ENCODE assay signal across 15 cellular contexts in the genomic region with DNA sequence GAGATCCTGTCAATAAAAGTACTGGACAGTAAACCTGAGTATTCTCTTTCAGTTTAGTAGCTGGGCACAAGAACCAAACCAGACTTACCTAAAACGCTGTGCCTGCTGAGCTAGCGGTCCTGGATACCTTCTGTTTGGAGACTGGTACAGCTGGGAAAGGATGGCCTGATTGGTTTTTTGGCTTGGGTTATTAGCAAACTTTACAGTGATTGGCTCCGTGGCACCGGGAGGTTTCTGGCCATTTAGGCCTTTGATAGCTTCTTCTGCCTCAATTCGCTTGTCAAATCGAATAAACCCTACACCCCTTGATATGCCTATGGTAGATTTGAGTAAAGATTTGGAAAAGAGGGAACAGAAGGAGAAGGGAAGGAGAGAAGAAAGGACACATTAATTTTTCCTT.
DNase-seq lines count a peak whose midpoint lies in the region; ATAC-seq and TF ChIP-seq lines count a peak whose summit lies in the region.
"Had no signal": no experiment of that assay in that cellular context is flagged by ENCODE, and none has a peak within 500 bp of the region (broad histone marks: within the 10 kb centered on the region; RNA-seq: fewer than 3 reads in every experiment).

No MANE protein-coding gene starts in this region.

- no peaks in the 10 kb centered on the region for H3K36me3 Mint-ChIP-seq in glutamatergic neuron (ENCODE audit: unreplicated experiment)
- H3K36me3 Mint-ChIP-seq: CD4-positive, alpha-beta memory T cell had no signal

- H3K36me3 ChIP-seq in SJCRH30 = peaks cover 15% of the 10 kb centered on the region
- H3K36me3 ChIP-seq: HAP-1 had no signal

- ATAC-seq in GM21786 (IDR thresholded peaks at IDR 0.05; ENCODE audit: unreplicated experiment) (no peak), HG03095 (IDR thresholded peaks at IDR 0.05; ENCODE audit: unreplicated experiment) (no peak), HG03378 (IDR thresholded peaks at IDR 0.05; ENCODE audit: unreplicated experiment) (no peak)

- H3K27ac Mint-ChIP-seq in glutamatergic neuron (ENCODE audit: unreplicated experiment) = peak overlapping the region; percentile 46
- H3K27ac Mint-ChIP-seq: CD4-positive, alpha-beta memory T cell; HFFc6 had no signal

- H3K27me3 ChIP-seq in SJCRH30 = no peaks in the 10 kb centered on the region

- H3K4me1 ChIP-seq in SJCRH30 = peaks cover 33% of the 10 kb centered on the region
- H3K4me1 ChIP-seq: HAP-1 had no signal

- TF ChIP-seq CTCF in glutamatergic neuron (IDR thresholded peaks at IDR 0.05; ENCODE audit: partially characterized antibody, unreplicated experiment) = no peak

- peaks cover 22% of the 10 kb centered on the region for H3K4me1 Mint-ChIP-seq in glutamatergic neuron (ENCODE audit: low read depth, unreplicated experiment)
- H3K4me1 Mint-ChIP-seq: CD4-positive, alpha-beta memory T cell had no signal

- no peak overlapping the region for H3K4me3 Mint-ChIP-seq in glutamatergic neuron (ENCODE audit: unreplicated experiment)
- H3K4me3 Mint-ChIP-seq: CD4-positive, alpha-beta memory T cell; HFFc6 had no signal

- DNase-seq in SJCRH30 (no peak), cerebellar cortex (ENCODE audit: low spot score) (peak; percentile 98), glutamatergic neuron (no peak)
- DNase-seq: Calu3; CD4-positive, alpha-beta memory T cell; COR-L47; DMS53; DMS79 treated with DMSO at 0.1 percent for 48 hours; GOT3; HFFc6 had no signal

- peaks cover 7% of the 10 kb centered on the region for H3K27me3 Mint-ChIP-seq in glutamatergic neuron (ENCODE audit: unreplicated experiment)
- H3K27me3 Mint-ChIP-seq: CD4-positive, alpha-beta memory T cell had no signal

- H3K9me3 ChIP-seq in SJCRH30 (replicated peaks) = no peaks in the 10 kb centered on the region
- H3K9me3 ChIP-seq: HAP-1 had no signal

- H3K4me3 ChIP-seq in SJCRH30 = no peak overlapping the region
- H3K4me3 ChIP-seq: GM12878, HAP-1 had no signal

- H3K9me3 Mint-ChIP-seq in glutamatergic neuron (ENCODE audit: unreplicated experiment) = peaks cover 12% of the 10 kb centered on the region

- H3K27ac ChIP-seq in SJCRH30 = peak overlapping the region; percentile 70; the same call in 1 of the 2 replicates
